Comparison of ENCODE assay signal across 27 cellular contexts in the genomic region with DNA sequence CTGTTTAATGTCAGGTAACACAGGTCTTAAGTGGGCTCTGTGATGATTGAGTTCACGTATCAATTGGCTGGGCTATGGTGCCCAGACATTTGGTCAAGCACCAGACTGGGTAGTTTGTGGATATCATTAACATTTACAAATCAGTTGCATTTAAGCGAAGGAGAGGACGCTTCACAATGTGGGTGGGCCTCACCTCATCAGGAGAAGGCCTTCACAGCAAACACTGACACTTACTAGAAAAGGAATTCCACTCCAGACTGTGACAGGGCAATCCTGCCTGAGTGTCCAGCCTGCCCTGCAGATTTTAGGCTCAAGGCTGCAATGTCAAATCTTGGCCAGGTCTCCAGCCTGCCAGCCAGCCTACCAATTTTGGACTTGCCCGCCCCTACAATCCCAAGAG.
DNase-seq lines count a peak whose midpoint lies in the region; ATAC-seq, FAIRE-seq and TF ChIP-seq lines count a peak whose summit lies in the region.
"Had no signal": no experiment of that assay in that cellular context is flagged by ENCODE, and none has a peak within 500 bp of the region (broad histone marks: within the 10 kb centered on the region; RNA-seq: fewer than 3 reads in every experiment).

No MANE protein-coding gene starts in this region.

- no peak overlapping the region for H3K4me2 ChIP-seq in K562 (ENCODE audit: insufficient read depth, low read length)
- H3K4me2 ChIP-seq: BLaER1 had no signal

- 85% methylated on average over 4 of the region's 4 CpGs for WGBS in K562 (ENCODE audit: insufficient coverage, low coverage, missing lambda C conversion rate)

- no peak overlapping the region for H3K27ac Mint-ChIP-seq in activated CD4-positive, alpha-beta memory T cell treated with anti-CD3 and anti-CD28 coated beads for 36 hours
- H3K27ac Mint-ChIP-seq: CD14-positive monocyte; CD4-positive, CD25-positive, alpha-beta regulatory T cell had no signal

- no peaks in the 10 kb centered on the region for H3K79me2 ChIP-seq in K562 (ENCODE audit: control insufficient read depth, insufficient read depth, low read length)

- H2AFZ ChIP-seq in K562 (ENCODE audit: low read depth, low read length): no peak overlapping the region

- H3K9me3 ChIP-seq in HEK293 (ENCODE audit: control insufficient read depth, insufficient read depth, low read depth, low read length) (no peaks in the 10 kb centered on the region; the same call in 1 of the 2 replicates), K562 (replicated peaks; ENCODE audit: control insufficient read depth, insufficient read depth, low read depth, low read length) (no peaks in the 10 kb centered on the region; the same call in 1 of the 2 replicates), neutrophil (no peaks in the 10 kb centered on the region)
- H3K9me3 ChIP-seq: BE2C had no signal

- intact Hi-C loops in K562 (cut with micrococcal nuclease): loop anchor here (5.0 kb wide), 2 partner anchors 87 to 232 kb away; no protein-coding TSS in a partner anchor
- intact Hi-C loops in activated CD4-positive, alpha-beta memory T cell treated with anti-CD3 and anti-CD28 coated beads for 36 hours (cut with micrococcal nuclease): no loop called here

- H4K20me1 ChIP-seq in K562 (replicated peaks; ENCODE audit: control insufficient read depth, insufficient read depth, low read length): no peaks in the 10 kb centered on the region

- TF ChIP-seq RAD21 in K562 (CRISPR knock-in tag; conservative IDR thresholded peaks at IDR 0.05 in 1 of 2, IDR thresholded peaks at IDR 0.05 in 1 of 2): no peak

- no peak overlapping the region for H3K27ac ChIP-seq in HEK293 (ENCODE audit: extremely low read depth, low read depth, low read length)
- no peak overlapping the region for H3K27ac ChIP-seq in K562 (ENCODE audit: extremely low read depth, low read depth, low read length)
- H3K27ac ChIP-seq in neutrophil: peak overlapping the region; percentile 23
- H3K27ac ChIP-seq: BLaER1 had no signal

- no peaks in the 10 kb centered on the region for H3K27me3 ChIP-seq in K562 (ENCODE audit: control insufficient read depth in 2 of 2, insufficient read depth in 2 of 2, low read length in 2 of 2)
- H3K27me3 ChIP-seq in neutrophil: no peaks in the 10 kb centered on the region
- H3K27me3 ChIP-seq: BE2C, BLaER1 had no signal

- no peaks in the 10 kb centered on the region for H3K9me1 ChIP-seq in K562 (ENCODE audit: control insufficient read depth, insufficient read depth, low read length)

- H3K4me1 ChIP-seq in HEK293 (ENCODE audit: control insufficient read depth, insufficient read depth, low read length) (no peaks in the 10 kb centered on the region), K562 (replicated peaks in 1 of 2; ENCODE audit: control insufficient read depth in 2 of 2, insufficient read depth in 2 of 2, low read length in 2 of 2) (no peaks in the 10 kb centered on the region; a peak in 3 of 5 replicates), neutrophil (ENCODE audit: control insufficient read depth in 1 of 2, insufficient read depth in 1 of 2, low read depth in 1 of 2, low read length in 1 of 2) (no peaks in the 10 kb centered on the region)
- H3K4me1 ChIP-seq: BE2C had no signal

- TF ChIP-seq EP300 in K562 (IDR thresholded peaks at IDR 0.05; ENCODE audit: low read length): no peak

- peaks cover 43% of the 10 kb centered on the region for H3K36me3 Mint-ChIP-seq in activated CD4-positive, alpha-beta memory T cell treated with anti-CD3 and anti-CD28 coated beads for 36 hours

- H3K4me3 ChIP-seq in HEK293 (ENCODE audit: low read depth, low read length) (no peak overlapping the region), K562 (no peak overlapping the region), neutrophil (ENCODE audit: low read depth in 1 of 2, low read length in 1 of 2) (no peak overlapping the region)
- H3K4me3 ChIP-seq: BLaER1, GM12878 had no signal

- no peak for FAIRE-seq in K562 (lab: Jason Lieb, UNC)
- FAIRE-seq: A204.1, GM12878, GM18507 had no signal

- H3K27me3 Mint-ChIP-seq in activated CD4-positive, alpha-beta memory T cell treated with anti-CD3 and anti-CD28 coated beads for 36 hours: no peaks in the 10 kb centered on the region
- H3K27me3 Mint-ChIP-seq: CD4-positive, alpha-beta memory T cell; CD4-positive, CD25-positive, alpha-beta regulatory T cell; CD8-positive, alpha-beta memory T cell had no signal

- H3K4me3 Mint-ChIP-seq in activated CD4-positive, alpha-beta memory T cell treated with anti-CD3 and anti-CD28 coated beads for 36 hours: no peak overlapping the region
- H3K4me3 Mint-ChIP-seq: CD14-positive monocyte; CD4-positive, alpha-beta memory T cell; CD4-positive, CD25-positive, alpha-beta regulatory T cell; CD8-positive, alpha-beta memory T cell had no signal

- DNase-seq in K562 (ENCODE audit: extremely low read depth in 1 of 4, low spot score in 3 of 4) (no peak), mesenteric fat pad (ENCODE audit: low spot score) (peak; percentile 0)
- no peak for DNase-seq in activated CD8-positive, alpha-beta memory T cell treated with anti-CD3 and anti-CD28 coated beads, Interleukin-2, amount 50 U/mL, for 48 hours
- no peak for DNase-seq in activated CD4-positive, alpha-beta memory T cell treated with anti-CD3 and anti-CD28 coated beads for 36 hours
- DNase-seq: 8988T; ACHN; BE2C; C1 segment of cervical spinal cord; CD4-positive, alpha-beta memory T cell; CD4-positive, CD25-positive, alpha-beta regulatory T cell; CD8-positive, alpha-beta memory T cell; COR-L47; DMS 273 treated with DMSO at 0.1 percent for 48 hours; DMS153; DMS53; DMS79; DND-41; EL; GDM1 had no signal

- CTCF ChIA-PET in HEK293 (lab: Yijun Ruan, JAX): no interaction called here
- CTCF ChIA-PET in K562 (lab: Yijun Ruan, JAX; ENCODE audit: low intra/inter-chr PET ratio): no interaction called here
- CTCF ChIA-PET in activated CD4-positive, alpha-beta memory T cell treated with anti-CD3 and anti-CD28 coated beads for 36 hours (lab: Charles Lee): no interaction called here

- in situ Hi-C loops in K562 (cut with MboI): no loop called here

- BruUV-seq in K562 (replicated peaks; lab: Mats Ljungman, UMichigan): no TSS peak

- TF ChIP-seq CTCF in HEK293 (tag by site-specific recombination; IDR thresholded peaks at IDR 0.05): no peak
- no peak for TF ChIP-seq CTCF in K562 (IDR thresholded peaks at IDR 0.05 in 2 of 3, conservative IDR thresholded peaks at IDR 0.05 in 1 of 3; ENCODE audit: insufficient read depth in 2 of 3, low read depth in 1 of 3, low read length in 3 of 3)
- no peak for TF ChIP-seq CTCF in neutrophil (IDR thresholded peaks at IDR 0.05)

- no peaks in the 10 kb centered on the region for H3K4me1 Mint-ChIP-seq in activated CD4-positive, alpha-beta memory T cell treated with anti-CD3 and anti-CD28 coated beads for 36 hours (ENCODE audit: low read depth)

- H3K9me3 Mint-ChIP-seq in activated CD4-positive, alpha-beta memory T cell treated with anti-CD3 and anti-CD28 coated beads for 36 hours: peaks cover 34% of the 10 kb centered on the region

- H3K9ac ChIP-seq in K562 (ENCODE audit: insufficient read depth in 1 of 2, low read depth in 2 of 2, low read length in 2 of 2): no peak overlapping the region
- H3K9ac ChIP-seq: BLaER1 had no signal

- TF ChIP-seq POLR2A in K562 (conservative IDR thresholded peaks at IDR 0.05): no peak

- ATAC-seq in K562 (no peak), HG03520 (IDR thresholded peaks at IDR 0.05; ENCODE audit: unreplicated experiment) (no peak)
- ATAC-seq: GM12878 had no signal

- POLR2A ChIA-PET in HEK293 (lab: Yijun Ruan, JAX): no interaction called here
- POLR2A ChIA-PET in K562 (lab: Yijun Ruan, JAX): no interaction called here
- POLR2A ChIA-PET in activated CD4-positive, alpha-beta memory T cell treated with anti-CD3 and anti-CD28 coated beads for 36 hours (lab: Charles Lee): no interaction called here

- peaks cover 0 to 6% of the 10 kb centered on the region in 2 experiments; a peak in 2 of 3 replicates for H3K36me3 ChIP-seq in HEK293 (ENCODE audit: control insufficient read depth in 2 of 2, insufficient read depth in 1 of 2, low read length in 2 of 2)
- H3K36me3 ChIP-seq in K562 (ENCODE audit: control insufficient read depth, insufficient read depth, low read length): no peaks in the 10 kb centered on the region
- H3K36me3 ChIP-seq in neutrophil: peaks cover 13% of the 10 kb centered on the region
- H3K36me3 ChIP-seq: BE2C had no signal

TF ChIP-seq in HEK293, 187 proteins besides CTCF, POLR2A, EP300 and RAD21:
- peak; percentile 98 for TF ChIP-seq ZNF10 (tag by site-specific recombination; IDR thresholded peaks at IDR 0.05)
- TF ChIP-seq KLF9 (tag by site-specific recombination; IDR thresholded peaks at IDR 0.05; ENCODE audit: low read depth): no peak

TF ChIP-seq in K562, 482 proteins besides CTCF, POLR2A, EP300 and RAD21:
- peak; percentile 16 for TF ChIP-seq RBM25 (IDR thresholded peaks at IDR 0.05; ENCODE audit: low read depth, low read length, severe bottlenecking)
- TF ChIP-seq TSHZ1 (CRISPR knock-in tag; IDR thresholded peaks at IDR 0.05): no peak
- peak; percentile 94 for TF ChIP-seq ZNF134 (CRISPR knock-in tag; conservative IDR thresholded peaks at IDR 0.05)
